Comparison of ENCODE assay signal across 8 cellular contexts in the genomic region with DNA sequence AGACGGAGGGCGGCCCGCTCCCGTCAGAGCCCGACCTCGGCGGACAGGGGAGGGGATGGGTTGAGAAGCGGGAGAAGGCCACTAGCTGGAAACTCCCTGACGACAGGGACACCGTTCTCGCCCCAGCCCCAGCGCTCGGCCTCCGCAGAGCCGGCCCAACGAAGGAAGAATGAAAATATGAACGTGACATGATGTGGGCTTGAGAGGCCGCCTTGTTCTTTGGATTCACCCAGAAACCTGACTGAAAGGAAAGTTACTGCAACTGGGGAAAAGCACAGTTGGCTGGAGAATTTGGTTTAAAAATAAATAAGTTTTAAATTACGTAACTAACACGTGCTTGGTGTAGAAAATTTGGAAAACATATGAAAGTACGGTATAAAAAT. TPM values are rescaled to one million over a fixed set of nuclear protein-coding genes. Genes with fewer than 3 reads are reported as not detected.
DNase-seq lines count a peak whose midpoint lies in the region; ATAC-seq, FAIRE-seq and TF ChIP-seq lines count a peak whose summit lies in the region.

No MANE protein-coding gene starts in this region.

- H3K27ac ChIP-seq in ACC112 (ENCODE audit: low read depth, low read length) (peak overlapping the region; percentile 92), esophagus squamous epithelium (peak overlapping the region; percentile 95 to 98 (median 97))

- H3K27me3 ChIP-seq in ACC112 (ENCODE audit: insufficient read depth, low read length) (no peaks in the 10 kb centered on the region), esophagus squamous epithelium (peaks cover 0 to 19% (median 0%) of the 10 kb centered on the region in 4 donors)

- H3K27me3 Mint-ChIP-seq in activated CD4-positive, alpha-beta T cell treated with anti-CD3 and anti-CD28 coated beads, Interleukin-2, amount 10 ng/mL, durations not matched to agents 7 days and 5 days, result peaks cover 11% of the 10 kb centered on the region
- peaks cover 3 to 12% of the 10 kb centered on the region in 2 donors for H3K27me3 Mint-ChIP-seq in natural killer cell treated with Interleukin-12 subunit alpha and Interleukin-12 subunit beta and Interleukin-15 and Interleukin-18, amount 100 ng/mL, for 72 hours

- intact Hi-C loops in esophagus squamous epithelium (cut with DNase I), result no loop called here

- TF ChIP-seq POLR2A in GM12892 (IDR thresholded peaks at IDR 0.05; ENCODE audit: low read depth, low read length), result no peak
- TF ChIP-seq POLR2A in esophagus squamous epithelium (IDR thresholded peaks at IDR 0.05), result no peak

- peak overlapping the region; percentile 96 for H3K4me3 Mint-ChIP-seq in activated CD4-positive, alpha-beta T cell treated with anti-CD3 and anti-CD28 coated beads, Interleukin-2, amount 10 ng/mL, durations not matched to agents 7 days and 5 days
- H3K4me3 Mint-ChIP-seq in natural killer cell treated with Interleukin-12 subunit alpha and Interleukin-12 subunit beta and Interleukin-15 and Interleukin-18, amount 100 ng/mL, for 72 hours, result peak overlapping the region; percentile 97

- H3K36me3 Mint-ChIP-seq in activated CD4-positive, alpha-beta T cell treated with anti-CD3 and anti-CD28 coated beads, Interleukin-2, amount 10 ng/mL, durations not matched to agents 7 days and 5 days (ENCODE audit: low read depth), result no peaks in the 10 kb centered on the region
- H3K36me3 Mint-ChIP-seq in natural killer cell treated with Interleukin-12 subunit alpha and Interleukin-12 subunit beta and Interleukin-15 and Interleukin-18, amount 100 ng/mL, for 72 hours, result no peaks in the 10 kb centered on the region

- no peaks in the 10 kb centered on the region for H3K79me2 ChIP-seq in ACC112 (ENCODE audit: control insufficient read depth, insufficient read depth, low read length, unreplicated experiment)

- no peak for FAIRE-seq in GM12892 (lab: Jason Lieb, UNC)

- H3K4me1 Mint-ChIP-seq in activated CD4-positive, alpha-beta T cell treated with anti-CD3 and anti-CD28 coated beads, Interleukin-2, amount 10 ng/mL, durations not matched to agents 7 days and 5 days, result peaks cover 38% of the 10 kb centered on the region
- H3K4me1 Mint-ChIP-seq in natural killer cell treated with Interleukin-12 subunit alpha and Interleukin-12 subunit beta and Interleukin-15 and Interleukin-18, amount 100 ng/mL, for 72 hours (ENCODE audit: low read depth in 2 of 2), result peaks cover 31 to 33% of the 10 kb centered on the region in 2 donors

- CTCF ChIA-PET in activated CD4-positive, alpha-beta T cell treated with anti-CD3 and anti-CD28 coated beads, Interleukin-2, amount 10 ng/mL, durations not matched to agents 7 days and 5 days (lab: Charles Lee), result interaction anchor here (1.0 to 1.5 kb wide), 4 partner anchors 13 to 515 kb away, joined by 3 to 7 read pairs (median 4); no protein-coding TSS in a partner anchor

- ATAC-seq in HG03565 (IDR thresholded peaks at IDR 0.05; ENCODE audit: unreplicated experiment), result peak; percentile 11
- peak; percentile 55 to 61 for ATAC-seq in natural killer cell treated with Interleukin-12 subunit alpha and Interleukin-12 subunit beta and Interleukin-15 and Interleukin-18, amount 100 ng/mL, for 72 hours
- no peak for ATAC-seq in GM21515 (IDR thresholded peaks at IDR 0.05; ENCODE audit: unreplicated experiment)

- no peaks in the 10 kb centered on the region for H3K9me3 ChIP-seq in esophagus squamous epithelium

- WGBS in esophagus squamous epithelium, 2 donors, result 14 to 15% methylated on average over 6 to 7 of the region's 21 CpGs

- H3K4me1 ChIP-seq in ACC112 (ENCODE audit: control insufficient read depth, insufficient read depth, low read length, unreplicated experiment), result peaks cover 25% of the 10 kb centered on the region
- H3K4me1 ChIP-seq in esophagus squamous epithelium, result peaks cover 11 to 49% (median 13%) of the 10 kb centered on the region in 3 donors

- H3K4me3 ChIP-seq in ACC112 (ENCODE audit: low read depth, low read length) (peak overlapping the region; percentile 90), esophagus squamous epithelium (peak overlapping the region; percentile 69 to 92 (median 76))

- peak; percentile 77 for DNase-seq in GM12892 (ENCODE audit: insufficient read length)
- DNase-seq in activated CD4-positive, alpha-beta T cell treated with anti-CD3 and anti-CD28 coated beads, Interleukin-2, amount 10 ng/mL, durations not matched to agents 7 days and 5 days, result no peak
- no peak for DNase-seq in esophagus squamous epithelium (lab: John Stamatoyannopoulos, UW)
- peak; percentile 79 for DNase-seq in natural killer cell treated with Interleukin-12 subunit alpha and Interleukin-12 subunit beta and Interleukin-15 and Interleukin-18, amount 100 ng/mL, for 72 hours (ENCODE audit: low spot score)
- no peak for DNase-seq in SIG-M5 treated with dmso at 0.1 percent for 504 hours (lab: John Stamatoyannopoulos, UW; ENCODE audit: unreplicated experiment)

- H3K27ac Mint-ChIP-seq in activated CD4-positive, alpha-beta T cell treated with anti-CD3 and anti-CD28 coated beads, Interleukin-2, amount 10 ng/mL, durations not matched to agents 7 days and 5 days, result peak overlapping the region; percentile 95
- peak overlapping the region; percentile 98 for H3K27ac Mint-ChIP-seq in natural killer cell treated with Interleukin-12 subunit alpha and Interleukin-12 subunit beta and Interleukin-15 and Interleukin-18, amount 100 ng/mL, for 72 hours

- no peak for TF ChIP-seq CTCF in esophagus squamous epithelium (IDR thresholded peaks at IDR 0.05)

- H2AFZ ChIP-seq in ACC112 (ENCODE audit: low read length, unreplicated experiment), result peak overlapping the region; percentile 89

- no peaks in the 10 kb centered on the region for H3K9me3 Mint-ChIP-seq in activated CD4-positive, alpha-beta T cell treated with anti-CD3 and anti-CD28 coated beads, Interleukin-2, amount 10 ng/mL, durations not matched to agents 7 days and 5 days
- H3K9me3 Mint-ChIP-seq in natural killer cell treated with Interleukin-12 subunit alpha and Interleukin-12 subunit beta and Interleukin-15 and Interleukin-18, amount 100 ng/mL, for 72 hours, result no peaks in the 10 kb centered on the region

- POLR2A ChIA-PET in activated CD4-positive, alpha-beta T cell treated with anti-CD3 and anti-CD28 coated beads, Interleukin-2, amount 10 ng/mL, durations not matched to agents 7 days and 5 days (lab: Charles Lee), result interaction anchor here (1.3 kb wide), 1 partner anchor 335 kb away, joined by 4 read pairs; no protein-coding TSS in a partner anchor

- no peaks in the 10 kb centered on the region for H3K36me3 ChIP-seq in ACC112 (ENCODE audit: insufficient read depth, low read length)
- no peaks in the 10 kb centered on the region for H3K36me3 ChIP-seq in esophagus squamous epithelium

RNA-seq across cellular contexts. Expression of a gene that starts 21.1 kb away (rescaled TPM):
- polyA plus RNA-seq in GM12892 (2012; ENCODE audit: missing spikeins), result 0.19 TPM
- 10 to 100 TPM; 85.8 to 86.1 TPM for total RNA-seq in activated CD4-positive, alpha-beta T cell treated with anti-CD3 and anti-CD28 coated beads, Interleukin-2, amount 10 ng/mL, durations not matched to agents 7 days and 5 days
- under 1 TPM in 2 of 4 donors, not detected in 2; under 0.01 to 0.15 TPM for total RNA-seq in esophagus squamous epithelium
- total RNA-seq in natural killer cell treated with Interleukin-12 subunit alpha and Interleukin-12 subunit beta and Interleukin-15 and Interleukin-18, amount 100 ng/mL, for 72 hours, result under 1 TPM; 0.38 to 0.92 TPM

RNA-seq across cellular contexts. Expression of a gene that starts 40.4 kb away (rescaled TPM):
- 6.7 TPM for polyA plus RNA-seq in GM12892 (2012; ENCODE audit: missing spikeins)
- total RNA-seq in activated CD4-positive, alpha-beta T cell treated with anti-CD3 and anti-CD28 coated beads, Interleukin-2, amount 10 ng/mL, durations not matched to agents 7 days and 5 days, result 10 to 100 TPM; 16.6 to 17.1 TPM
- total RNA-seq in esophagus squamous epithelium, result 10 to 100 TPM in 3 of 4 donors, 1 to 10 TPM in 1; 7.4 to 16.0 (median 14.5) TPM
- 10 to 100 TPM; 14.0 to 15.2 TPM for total RNA-seq in natural killer cell treated with Interleukin-12 subunit alpha and Interleukin-12 subunit beta and Interleukin-15 and Interleukin-18, amount 100 ng/mL, for 72 hours

Comparison
In these comparisons a context has a peak if more than half of its experiments do, and no peak if none do; other contexts are left out.
1. DNase-seq: peak in GM12892 (single experiment) and natural killer cell treated with Interleukin-12 subunit alpha and Interleukin-12 subunit beta and Interleukin-15 and Interleukin-18, amount 100 ng/mL, for 72 hours (single experiment); none in activated CD4-positive, alpha-beta T cell treated with anti-CD3 and anti-CD28 coated beads, Interleukin-2, amount 10 ng/mL, durations not matched to agents 7 days and 5 days (single experiment), esophagus squamous epithelium (single experiment) and SIG-M5 treated with dmso at 0.1 percent for 504 hours (single experiment).
2. RNA of a gene that starts 21.1 kb away (total RNA-seq): 85.8 to 86.1 TPM in activated CD4-positive, alpha-beta T cell treated with anti-CD3 and anti-CD28 coated beads, Interleukin-2, amount 10 ng/mL, durations not matched to agents 7 days and 5 days; 0.38 to 0.92 TPM in natural killer cell treated with Interleukin-12 subunit alpha and Interleukin-12 subunit beta and Interleukin-15 and Interleukin-18, amount 100 ng/mL, for 72 hours and under 0.01 to 0.15 TPM in esophagus squamous epithelium; every median in the first group is over 10 times any median in the second.